16 cellular contexts compared by ENCODE assay signal in genomic region chr3:107704477-107704876, GRCh38.
A peak's percentile ranks its signal among the peaks of the same experiment; 100 is the strongest.
DNase-seq lines count a peak whose midpoint lies in the region; ATAC-seq, FAIRE-seq and TF ChIP-seq lines count a peak whose summit lies in the region.
"Had no signal": no experiment of that assay in that cellular context is flagged by ENCODE, and none has a peak within 500 bp of the region (broad histone marks: within the 10 kb centered on the region; RNA-seq: fewer than 3 reads in every experiment).

No MANE protein-coding gene starts in this region.

- DNase-seq in A172 (ENCODE audit: low spot score) (peak; percentile 56), H54 (ENCODE audit: insufficient read length, low spot score) (peak; percentile 6), astrocyte of the hippocampus (ENCODE audit: low read depth, low spot score) (peak; percentile 40), glomerular visceral epithelial cell (ENCODE audit: extremely low spot score) (peak; percentile 29), NCI-H1417 treated with DMSO at 0.1 percent for 48 hours (lab: John Stamatoyannopoulos, UW) (no peak), NCI-H1105 (lab: John Stamatoyannopoulos, UW) (no peak)
- DNase-seq: activated CD8-positive, alpha-beta memory T cell treated with anti-CD3 and anti-CD28 coated beads, Interleukin-2, amount 50 U/mL, for 4 hours; activated naive CD4-positive, alpha-beta T cell; central memory CD4-positive, alpha-beta T cell; midbrain; NCI-H2171 treated with DMSO at 0.1 percent for 48 hours; occipital lobe had no signal

- TF ChIP-seq POLR2A in H54 (IDR thresholded peaks at IDR 0.05; ENCODE audit: low read depth, low read length), result no peak

- peak; percentile 45 for FAIRE-seq in H54 (lab: Jason Lieb, UNC)
- FAIRE-seq: islet of Langerhans had no signal

- ATAC-seq in HG02642 (IDR thresholded peaks at IDR 0.05; ENCODE audit: poor library complexity, unreplicated experiment) (no peak), HG03108 (IDR thresholded peaks at IDR 0.05; ENCODE audit: unreplicated experiment) (no peak)
- ATAC-seq: activated CD4-positive, CD25-positive, alpha-beta regulatory T cell treated with anti-CD3 and anti-CD28 coated beads, Interleukin-2, amount 50 U/mL, for 24 hours had no signal

Comparison
In these comparisons a context has a peak if more than half of its experiments do, and no peak if none do; other contexts are left out.
1. DNase-seq: peak in A172 (single experiment), H54 (single experiment), astrocyte of the hippocampus (single experiment) and glomerular visceral epithelial cell (single experiment); none in NCI-H1417 treated with DMSO at 0.1 percent for 48 hours (single experiment) and NCI-H1105 (single experiment).